1 cellular context compared by ENCODE assay signal in the genomic region with DNA sequence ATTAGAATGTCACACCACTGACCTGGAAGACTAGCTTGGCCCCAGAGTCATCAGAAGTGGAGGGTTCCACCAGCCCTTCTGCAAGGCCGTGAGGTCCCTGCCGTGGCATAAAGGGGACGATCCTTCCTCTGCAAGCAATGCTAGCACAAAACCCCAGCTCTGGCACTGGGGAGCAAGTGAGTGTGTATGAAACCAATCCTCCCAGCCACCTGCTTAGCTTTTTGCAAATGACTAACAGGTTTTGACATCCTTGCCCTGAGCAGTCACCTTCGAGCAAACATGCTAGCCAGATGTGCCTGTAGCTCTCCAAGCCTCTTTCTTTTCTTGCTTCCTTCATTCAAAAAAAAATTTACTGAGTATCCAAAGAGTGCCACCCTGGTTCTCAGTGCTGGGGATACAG.
TF ChIP-seq lines count a peak whose summit lies in the region.

No MANE protein-coding gene starts in this region.

TF ChIP-seq in K562, 482 proteins besides CTCF, POLR2A, EP300 and RAD21 (continued from another document):
- TF ChIP-seq, protein P1, sequence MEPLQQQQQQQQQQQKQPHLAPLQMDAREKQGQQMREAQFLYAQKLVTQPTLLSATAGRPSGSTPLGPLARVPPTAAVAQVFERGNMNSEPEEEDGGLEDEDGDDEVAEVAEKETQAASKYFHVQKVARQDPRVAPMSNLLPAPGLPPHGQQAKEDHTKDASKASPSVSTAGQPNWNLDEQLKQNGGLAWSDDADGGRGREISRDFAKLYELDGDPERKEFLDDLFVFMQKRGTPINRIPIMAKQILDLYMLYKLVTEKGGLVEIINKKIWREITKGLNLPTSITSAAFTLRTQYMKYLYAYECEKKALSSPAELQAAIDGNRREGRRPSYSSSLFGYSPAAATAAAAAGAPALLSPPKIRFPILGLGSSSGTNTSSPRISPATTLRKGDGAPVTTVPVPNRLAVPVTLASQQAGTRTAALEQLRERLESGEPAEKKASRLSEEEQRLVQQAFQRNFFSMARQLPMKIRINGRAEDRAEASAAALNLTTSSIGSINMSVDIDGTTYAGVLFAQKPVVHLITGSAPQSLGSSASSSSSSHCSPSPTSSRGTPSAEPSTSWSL (CRISPR knock-in tag; IDR thresholded peaks at IDR 0.05; ENCODE audit: borderline replicate concordance), result no peak
- TF ChIP-seq MCM3 (IDR thresholded peaks at IDR 0.05) (no peak), KLF13 (tag; IDR thresholded peaks at IDR 0.05; ENCODE audit: borderline replicate concordance, low read depth) (no peak), ELF2 (CRISPR knock-in tag; IDR thresholded peaks at IDR 0.05) (no peak), NRF1 (conservative IDR thresholded peaks at IDR 0.05 in 1 of 2, IDR thresholded peaks at IDR 0.05 in 1 of 2) (no peak), GABPA (tag; conservative IDR thresholded peaks at IDR 0.05; ENCODE audit: low read depth) (no peak), CSDE1 (IDR thresholded peaks at IDR 0.05) (no peak), ZBTB17 (CRISPR knock-in tag; IDR thresholded peaks at IDR 0.05) (no peak), POLR2B (IDR thresholded peaks at IDR 0.05; ENCODE audit: low read depth, partially characterized antibody) (no peak), SMARCA5 (IDR thresholded peaks at IDR 0.05) (no peak), ZNF589 (CRISPR knock-in tag; IDR thresholded peaks at IDR 0.05; ENCODE audit: low read depth) (no peak)
- TF ChIP-seq, protein P2, sequence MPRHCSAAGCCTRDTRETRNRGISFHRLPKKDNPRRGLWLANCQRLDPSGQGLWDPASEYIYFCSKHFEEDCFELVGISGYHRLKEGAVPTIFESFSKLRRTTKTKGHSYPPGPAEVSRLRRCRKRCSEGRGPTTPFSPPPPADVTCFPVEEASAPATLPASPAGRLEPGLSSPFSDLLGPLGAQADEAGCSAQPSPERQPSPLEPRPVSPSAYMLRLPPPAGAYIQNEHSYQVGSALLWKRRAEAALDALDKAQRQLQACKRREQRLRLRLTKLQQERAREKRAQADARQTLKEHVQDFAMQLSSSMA (CRISPR knock-in tag; IDR thresholded peaks at IDR 0.05), result no peak
- TF ChIP-seq, protein P3, sequence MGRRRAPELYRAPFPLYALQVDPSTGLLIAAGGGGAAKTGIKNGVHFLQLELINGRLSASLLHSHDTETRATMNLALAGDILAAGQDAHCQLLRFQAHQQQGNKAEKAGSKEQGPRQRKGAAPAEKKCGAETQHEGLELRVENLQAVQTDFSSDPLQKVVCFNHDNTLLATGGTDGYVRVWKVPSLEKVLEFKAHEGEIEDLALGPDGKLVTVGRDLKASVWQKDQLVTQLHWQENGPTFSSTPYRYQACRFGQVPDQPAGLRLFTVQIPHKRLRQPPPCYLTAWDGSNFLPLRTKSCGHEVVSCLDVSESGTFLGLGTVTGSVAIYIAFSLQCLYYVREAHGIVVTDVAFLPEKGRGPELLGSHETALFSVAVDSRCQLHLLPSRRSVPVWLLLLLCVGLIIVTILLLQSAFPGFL (CRISPR knock-in tag; IDR thresholded peaks at IDR 0.05), result no peak
